In the genomic region with DNA sequence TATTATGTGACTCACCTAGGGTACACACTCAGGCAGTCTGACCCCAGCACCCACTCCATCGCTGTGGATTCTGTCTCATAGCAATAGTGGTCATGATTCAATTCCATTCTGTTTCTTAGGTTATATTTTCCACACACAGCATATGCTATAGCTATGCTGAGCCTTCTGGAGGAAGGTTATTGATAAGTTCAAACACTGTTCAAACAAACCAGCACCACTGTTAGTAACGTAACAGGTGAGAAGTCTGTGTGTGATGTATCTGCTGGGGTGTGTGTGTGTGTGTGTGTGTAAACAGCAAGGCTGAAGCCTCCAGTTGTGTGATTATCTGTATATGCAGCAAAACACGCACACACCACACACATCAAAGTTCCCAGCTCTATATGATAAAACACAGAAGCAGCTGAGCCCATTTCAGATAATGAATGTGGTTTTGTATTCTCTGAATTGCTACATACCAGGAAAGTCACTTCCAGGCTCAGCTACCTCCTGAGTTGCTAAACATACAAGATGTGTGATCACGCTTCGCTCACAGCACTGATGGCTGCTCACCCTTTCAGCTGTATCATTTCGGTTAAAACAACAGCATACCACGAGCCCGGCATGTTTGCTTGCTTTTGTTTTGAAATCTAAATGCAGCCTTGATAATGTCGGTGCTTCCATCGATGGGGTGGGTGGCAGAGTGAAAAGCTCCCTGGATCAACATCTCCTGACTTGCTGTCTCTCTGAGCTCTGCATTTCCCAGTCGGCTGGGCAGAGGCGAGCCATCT, we compare ENCODE assay signal across 1 cellular context.
TF ChIP-seq lines count a peak whose summit lies in the region.

No MANE protein-coding gene starts in this region.

TF ChIP-seq in HepG2, 621 proteins besides CTCF, POLR2A, EP300 and RAD21 (continued from another document and continues in another):
- TF ChIP-seq, protein P1, sequence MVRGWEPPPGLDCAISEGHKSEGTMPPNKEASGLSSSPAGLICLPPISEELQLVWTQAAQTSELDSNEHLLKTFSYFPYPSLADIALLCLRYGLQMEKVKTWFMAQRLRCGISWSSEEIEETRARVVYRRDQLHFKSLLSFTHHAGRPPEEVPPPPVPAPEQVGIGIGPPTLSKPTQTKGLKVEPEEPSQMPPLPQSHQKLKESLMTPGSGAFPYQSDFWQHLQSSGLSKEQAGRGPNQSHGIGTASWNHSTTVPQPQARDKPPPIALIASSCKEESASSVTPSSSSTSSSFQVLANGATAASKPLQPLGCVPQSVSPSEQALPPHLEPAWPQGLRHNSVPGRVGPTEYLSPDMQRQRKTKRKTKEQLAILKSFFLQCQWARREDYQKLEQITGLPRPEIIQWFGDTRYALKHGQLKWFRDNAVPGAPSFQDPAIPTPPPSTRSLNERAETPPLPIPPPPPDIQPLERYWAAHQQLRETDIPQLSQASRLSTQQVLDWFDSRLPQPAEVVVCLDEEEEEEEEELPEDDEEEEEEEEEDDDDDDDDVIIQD (CRISPR knock-in tag; IDR thresholded peaks at IDR 0.05; ENCODE audit: low read depth): no peak; the same call in 1 of the 2 replicates
- TF ChIP-seq ZMAT3 (CRISPR knock-in tag; conservative IDR thresholded peaks at IDR 0.05): peak; percentile 47; the same call in 1 of the 2 replicates
- peak; percentile 72 for TF ChIP-seq RXRB (CRISPR knock-in tag; IDR thresholded peaks at IDR 0.05; ENCODE audit: borderline replicate concordance)
- TF ChIP-seq ZNF496 (CRISPR knock-in tag; IDR thresholded peaks at IDR 0.05; ENCODE audit: insufficient replicate concordance): no peak
- peak; percentile 58; the same call in 1 of the 2 replicates for TF ChIP-seq FOXO1 (CRISPR knock-in tag; IDR thresholded peaks at IDR 0.05)
- TF ChIP-seq, protein P2, sequence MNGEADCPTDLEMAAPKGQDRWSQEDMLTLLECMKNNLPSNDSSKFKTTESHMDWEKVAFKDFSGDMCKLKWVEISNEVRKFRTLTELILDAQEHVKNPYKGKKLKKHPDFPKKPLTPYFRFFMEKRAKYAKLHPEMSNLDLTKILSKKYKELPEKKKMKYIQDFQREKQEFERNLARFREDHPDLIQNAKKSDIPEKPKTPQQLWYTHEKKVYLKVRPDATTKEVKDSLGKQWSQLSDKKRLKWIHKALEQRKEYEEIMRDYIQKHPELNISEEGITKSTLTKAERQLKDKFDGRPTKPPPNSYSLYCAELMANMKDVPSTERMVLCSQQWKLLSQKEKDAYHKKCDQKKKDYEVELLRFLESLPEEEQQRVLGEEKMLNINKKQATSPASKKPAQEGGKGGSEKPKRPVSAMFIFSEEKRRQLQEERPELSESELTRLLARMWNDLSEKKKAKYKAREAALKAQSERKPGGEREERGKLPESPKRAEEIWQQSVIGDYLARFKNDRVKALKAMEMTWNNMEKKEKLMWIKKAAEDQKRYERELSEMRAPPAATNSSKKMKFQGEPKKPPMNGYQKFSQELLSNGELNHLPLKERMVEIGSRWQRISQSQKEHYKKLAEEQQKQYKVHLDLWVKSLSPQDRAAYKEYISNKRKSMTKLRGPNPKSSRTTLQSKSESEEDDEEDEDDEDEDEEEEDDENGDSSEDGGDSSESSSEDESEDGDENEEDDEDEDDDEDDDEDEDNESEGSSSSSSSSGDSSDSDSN (CRISPR knock-in tag; IDR thresholded peaks at IDR 0.05): no peak
- TF ChIP-seq ZNF484 (CRISPR knock-in tag; IDR thresholded peaks at IDR 0.05; ENCODE audit: borderline replicate concordance, low read depth): no peak
- TF ChIP-seq ZFP37 (CRISPR knock-in tag; IDR thresholded peaks at IDR 0.05; ENCODE audit: borderline replicate concordance): peak; percentile 75; the same call in 1 of the 2 replicates
- no peak for TF ChIP-seq ARID2 (CRISPR knock-in tag; IDR thresholded peaks at IDR 0.05; ENCODE audit: borderline replicate concordance)
- TF ChIP-seq PITX1 (CRISPR knock-in tag; IDR thresholded peaks at IDR 0.05): peak; percentile 70; the same call in 1 of the 2 replicates
- peak in 1 of 2 experiments; percentile 35; a peak in 1 of 4 replicates for TF ChIP-seq KLF16 (CRISPR knock-in tag; IDR thresholded peaks at IDR 0.05)
- no peak for TF ChIP-seq RBM39 (IDR thresholded peaks at IDR 0.05; ENCODE audit: low read depth, low read length, poor library complexity, severe bottlenecking)
- TF ChIP-seq MAZ (IDR thresholded peaks at IDR 0.05; ENCODE audit: borderline replicate concordance, low read depth, low read length): no peak
- TF ChIP-seq MAZ (CRISPR knock-in tag; IDR thresholded peaks at IDR 0.05; ENCODE audit: low read depth): no peak
- no peak for TF ChIP-seq ZNF354B (CRISPR knock-in tag; IDR thresholded peaks at IDR 0.05)
- TF ChIP-seq BRCA1 (CRISPR knock-in tag; IDR thresholded peaks at IDR 0.05): 0 out of 2 replicates have a peak, but pooled peaks have one; percentile 21
- TF ChIP-seq ZSCAN25 (CRISPR knock-in tag; IDR thresholded peaks at IDR 0.05): no peak
- TF ChIP-seq ZNF367 (CRISPR knock-in tag; IDR thresholded peaks at IDR 0.05; ENCODE audit: borderline replicate concordance): no peak
- TF ChIP-seq, protein P3, sequence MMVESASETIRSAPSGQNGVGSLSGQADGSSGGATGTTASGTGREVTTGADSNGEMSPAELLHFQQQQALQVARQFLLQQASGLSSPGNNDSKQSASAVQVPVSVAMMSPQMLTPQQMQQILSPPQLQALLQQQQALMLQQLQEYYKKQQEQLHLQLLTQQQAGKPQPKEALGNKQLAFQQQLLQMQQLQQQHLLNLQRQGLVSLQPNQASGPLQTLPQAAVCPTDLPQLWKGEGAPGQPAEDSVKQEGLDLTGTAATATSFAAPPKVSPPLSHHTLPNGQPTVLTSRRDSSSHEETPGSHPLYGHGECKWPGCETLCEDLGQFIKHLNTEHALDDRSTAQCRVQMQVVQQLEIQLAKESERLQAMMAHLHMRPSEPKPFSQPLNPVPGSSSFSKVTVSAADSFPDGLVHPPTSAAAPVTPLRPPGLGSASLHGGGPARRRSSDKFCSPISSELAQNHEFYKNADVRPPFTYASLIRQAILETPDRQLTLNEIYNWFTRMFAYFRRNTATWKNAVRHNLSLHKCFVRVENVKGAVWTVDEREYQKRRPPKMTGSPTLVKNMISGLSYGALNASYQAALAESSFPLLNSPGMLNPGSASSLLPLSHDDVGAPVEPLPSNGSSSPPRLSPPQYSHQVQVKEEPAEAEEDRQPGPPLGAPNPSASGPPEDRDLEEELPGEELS (CRISPR knock-in tag; IDR thresholded peaks at IDR 0.05): peak; percentile 85; the same call in 1 of the 2 replicates
- no peak for TF ChIP-seq TRIM24 (CRISPR knock-in tag; IDR thresholded peaks at IDR 0.05)
- TF ChIP-seq BORCS8-MEF2B (CRISPR knock-in tag; IDR thresholded peaks at IDR 0.05): 0 out of 2 replicates have a peak, but pooled peaks have one; percentile 24
- TF ChIP-seq TMF1 (CRISPR knock-in tag; IDR thresholded peaks at IDR 0.05; ENCODE audit: low read depth): no peak
- 0 out of 2 replicates have a peak, but pooled peaks have one; percentile 33 for TF ChIP-seq NFATC3 (CRISPR knock-in tag; IDR thresholded peaks at IDR 0.05)
- no peak for TF ChIP-seq TP53 (CRISPR knock-in tag; conservative IDR thresholded peaks at IDR 0.05)
- TF ChIP-seq PRMT3 (CRISPR knock-in tag; IDR thresholded peaks at IDR 0.05; ENCODE audit: borderline replicate concordance, low read depth): no peak
- peak; percentile 49; the same call in 1 of the 2 replicates for TF ChIP-seq TBX3 (IDR thresholded peaks at IDR 0.05; ENCODE audit: borderline replicate concordance)
- TF ChIP-seq, protein P4, sequence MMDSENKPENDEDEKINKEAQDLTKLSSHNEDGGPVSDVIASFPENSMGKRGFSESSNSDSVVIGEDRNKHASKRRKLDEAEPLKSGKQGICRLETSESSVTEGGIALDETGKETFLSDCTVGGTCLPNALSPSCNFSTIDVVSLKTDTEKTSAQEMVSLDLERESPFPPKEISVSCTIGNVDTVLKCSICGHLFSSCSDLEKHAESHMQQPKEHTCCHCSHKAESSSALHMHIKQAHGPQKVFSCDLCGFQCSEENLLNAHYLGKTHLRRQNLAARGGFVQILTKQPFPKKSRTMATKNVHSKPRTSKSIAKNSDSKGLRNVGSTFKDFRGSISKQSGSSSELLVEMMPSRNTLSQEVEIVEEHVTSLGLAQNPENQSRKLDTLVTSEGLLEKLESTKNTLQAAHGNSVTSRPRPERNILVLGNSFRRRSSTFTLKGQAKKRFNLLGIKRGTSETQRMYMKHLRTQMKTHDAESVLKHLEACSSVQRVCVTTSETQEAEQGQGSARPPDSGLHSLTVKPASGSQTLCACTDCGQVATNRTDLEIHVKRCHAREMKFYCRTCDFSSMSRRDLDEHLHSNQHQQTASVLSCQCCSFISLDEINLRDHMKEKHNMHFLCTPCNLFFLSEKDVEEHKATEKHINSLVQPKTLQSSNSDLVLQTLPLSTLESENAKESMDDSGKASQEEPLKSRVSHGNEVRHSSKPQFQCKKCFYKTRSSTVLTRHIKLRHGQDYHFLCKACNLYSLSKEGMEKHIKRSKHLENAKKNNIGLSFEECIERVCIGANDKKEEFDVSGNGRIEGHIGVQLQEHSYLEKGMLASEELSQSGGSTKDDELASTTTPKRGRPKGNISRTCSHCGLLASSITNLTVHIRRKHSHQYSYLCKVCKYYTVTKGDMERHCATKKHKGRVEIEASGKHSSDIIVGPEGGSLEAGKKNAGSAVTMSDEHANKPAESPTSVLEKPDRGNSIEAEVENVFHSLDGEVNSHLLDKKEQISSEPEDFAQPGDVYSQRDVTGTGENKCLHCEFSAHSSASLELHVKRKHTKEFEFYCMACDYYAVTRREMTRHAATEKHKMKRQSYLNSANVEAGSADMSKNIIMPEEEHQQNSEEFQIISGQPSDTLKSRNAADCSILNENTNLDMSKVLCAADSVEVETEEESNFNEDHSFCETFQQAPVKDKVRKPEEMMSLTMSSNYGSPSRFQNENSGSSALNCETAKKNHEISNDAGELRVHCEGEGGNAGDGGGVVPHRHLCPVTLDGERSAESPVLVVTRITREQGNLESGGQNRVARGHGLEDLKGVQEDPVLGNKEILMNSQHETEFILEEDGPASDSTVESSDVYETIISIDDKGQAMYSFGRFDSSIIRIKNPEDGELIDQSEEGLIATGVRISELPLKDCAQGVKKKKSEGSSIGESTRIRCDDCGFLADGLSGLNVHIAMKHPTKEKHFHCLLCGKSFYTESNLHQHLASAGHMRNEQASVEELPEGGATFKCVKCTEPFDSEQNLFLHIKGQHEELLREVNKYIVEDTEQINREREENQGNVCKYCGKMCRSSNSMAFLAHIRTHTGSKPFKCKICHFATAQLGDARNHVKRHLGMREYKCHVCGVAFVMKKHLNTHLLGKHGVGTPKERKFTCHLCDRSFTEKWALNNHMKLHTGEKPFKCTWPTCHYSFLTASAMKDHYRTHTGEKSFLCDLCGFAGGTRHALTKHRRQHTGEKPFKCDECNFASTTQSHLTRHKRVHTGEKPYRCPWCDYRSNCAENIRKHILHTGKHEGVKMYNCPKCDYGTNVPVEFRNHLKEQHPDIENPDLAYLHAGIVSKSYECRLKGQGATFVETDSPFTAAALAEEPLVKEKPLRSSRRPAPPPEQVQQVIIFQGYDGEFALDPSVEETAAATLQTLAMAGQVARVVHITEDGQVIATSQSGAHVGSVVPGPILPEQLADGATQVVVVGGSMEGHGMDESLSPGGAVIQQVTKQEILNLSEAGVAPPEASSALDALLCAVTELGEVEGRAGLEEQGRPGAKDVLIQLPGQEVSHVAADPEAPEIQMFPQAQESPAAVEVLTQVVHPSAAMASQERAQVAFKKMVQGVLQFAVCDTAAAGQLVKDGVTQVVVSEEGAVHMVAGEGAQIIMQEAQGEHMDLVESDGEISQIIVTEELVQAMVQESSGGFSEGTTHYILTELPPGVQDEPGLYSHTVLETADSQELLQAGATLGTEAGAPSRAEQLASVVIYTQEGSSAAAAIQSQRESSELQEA (CRISPR knock-in tag; IDR thresholded peaks at IDR 0.05; ENCODE audit: not compliant biosample characterization): no peak
- TF ChIP-seq PHF5A (CRISPR knock-in tag; IDR thresholded peaks at IDR 0.05; ENCODE audit: low read depth, unreplicated experiment): peak; percentile 80
- 0 out of 2 replicates have a peak, but pooled peaks have one; percentile 35 for TF ChIP-seq SATB2 (CRISPR knock-in tag; IDR thresholded peaks at IDR 0.05)
- TF ChIP-seq, protein P5, sequence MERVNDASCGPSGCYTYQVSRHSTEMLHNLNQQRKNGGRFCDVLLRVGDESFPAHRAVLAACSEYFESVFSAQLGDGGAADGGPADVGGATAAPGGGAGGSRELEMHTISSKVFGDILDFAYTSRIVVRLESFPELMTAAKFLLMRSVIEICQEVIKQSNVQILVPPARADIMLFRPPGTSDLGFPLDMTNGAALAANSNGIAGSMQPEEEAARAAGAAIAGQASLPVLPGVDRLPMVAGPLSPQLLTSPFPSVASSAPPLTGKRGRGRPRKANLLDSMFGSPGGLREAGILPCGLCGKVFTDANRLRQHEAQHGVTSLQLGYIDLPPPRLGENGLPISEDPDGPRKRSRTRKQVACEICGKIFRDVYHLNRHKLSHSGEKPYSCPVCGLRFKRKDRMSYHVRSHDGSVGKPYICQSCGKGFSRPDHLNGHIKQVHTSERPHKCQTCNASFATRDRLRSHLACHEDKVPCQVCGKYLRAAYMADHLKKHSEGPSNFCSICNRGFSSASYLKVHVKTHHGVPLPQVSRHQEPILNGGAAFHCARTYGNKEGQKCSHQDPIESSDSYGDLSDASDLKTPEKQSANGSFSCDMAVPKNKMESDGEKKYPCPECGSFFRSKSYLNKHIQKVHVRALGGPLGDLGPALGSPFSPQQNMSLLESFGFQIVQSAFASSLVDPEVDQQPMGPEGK (CRISPR knock-in tag; IDR thresholded peaks at IDR 0.05): peak; percentile 24
- TF ChIP-seq DR1 (CRISPR knock-in tag; IDR thresholded peaks at IDR 0.05): no peak
- TF ChIP-seq, protein P6, sequence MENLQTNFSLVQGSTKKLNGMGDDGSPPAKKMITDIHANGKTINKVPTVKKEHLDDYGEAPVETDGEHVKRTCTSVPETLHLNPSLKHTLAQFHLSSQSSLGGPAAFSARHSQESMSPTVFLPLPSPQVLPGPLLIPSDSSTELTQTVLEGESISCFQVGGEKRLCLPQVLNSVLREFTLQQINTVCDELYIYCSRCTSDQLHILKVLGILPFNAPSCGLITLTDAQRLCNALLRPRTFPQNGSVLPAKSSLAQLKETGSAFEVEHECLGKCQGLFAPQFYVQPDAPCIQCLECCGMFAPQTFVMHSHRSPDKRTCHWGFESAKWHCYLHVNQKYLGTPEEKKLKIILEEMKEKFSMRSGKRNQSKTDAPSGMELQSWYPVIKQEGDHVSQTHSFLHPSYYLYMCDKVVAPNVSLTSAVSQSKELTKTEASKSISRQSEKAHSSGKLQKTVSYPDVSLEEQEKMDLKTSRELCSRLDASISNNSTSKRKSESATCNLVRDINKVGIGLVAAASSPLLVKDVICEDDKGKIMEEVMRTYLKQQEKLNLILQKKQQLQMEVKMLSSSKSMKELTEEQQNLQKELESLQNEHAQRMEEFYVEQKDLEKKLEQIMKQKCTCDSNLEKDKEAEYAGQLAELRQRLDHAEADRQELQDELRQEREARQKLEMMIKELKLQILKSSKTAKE (CRISPR knock-in tag; IDR thresholded peaks at IDR 0.05; ENCODE audit: borderline replicate concordance): peak; percentile 64; the same call in 1 of the 2 replicates
- TF ChIP-seq RFXANK (CRISPR knock-in tag; IDR thresholded peaks at IDR 0.05): no peak
- TF ChIP-seq ZNF337 (CRISPR knock-in tag; IDR thresholded peaks at IDR 0.05; ENCODE audit: borderline replicate concordance, low read depth): no peak
- TF ChIP-seq, protein P7, sequence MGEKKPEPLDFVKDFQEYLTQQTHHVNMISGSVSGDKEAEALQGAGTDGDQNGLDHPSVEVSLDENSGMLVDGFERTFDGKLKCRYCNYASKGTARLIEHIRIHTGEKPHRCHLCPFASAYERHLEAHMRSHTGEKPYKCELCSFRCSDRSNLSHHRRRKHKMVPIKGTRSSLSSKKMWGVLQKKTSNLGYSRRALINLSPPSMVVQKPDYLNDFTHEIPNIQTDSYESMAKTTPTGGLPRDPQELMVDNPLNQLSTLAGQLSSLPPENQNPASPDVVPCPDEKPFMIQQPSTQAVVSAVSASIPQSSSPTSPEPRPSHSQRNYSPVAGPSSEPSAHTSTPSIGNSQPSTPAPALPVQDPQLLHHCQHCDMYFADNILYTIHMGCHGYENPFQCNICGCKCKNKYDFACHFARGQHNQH (CRISPR knock-in tag; IDR thresholded peaks at IDR 0.05): no peak
- TF ChIP-seq ZNF614 (CRISPR knock-in tag; IDR thresholded peaks at IDR 0.05; ENCODE audit: borderline replicate concordance): peak; percentile 71; the same call in 1 of the 2 replicates
- no peak for TF ChIP-seq U2AF1 (optimal IDR thresholded peaks at IDR 0.05; ENCODE audit: low read depth, low read length)
